In genomic region chr13:50149932-50150331, GRCh38 we compare ENCODE assay signal across 15 cellular contexts.
DNase-seq lines count a peak whose midpoint lies in the region; ATAC-seq and TF ChIP-seq lines count a peak whose summit lies in the region.
"Had no signal": no experiment of that assay in that cellular context is flagged by ENCODE, and none has a peak within 500 bp of the region (broad histone marks: within the 10 kb centered on the region; RNA-seq: fewer than 3 reads in every experiment).

No MANE protein-coding gene starts in this region.

- H3K27me3 ChIP-seq in DND-41 (ENCODE audit: insufficient read depth, low read length, poor library complexity), result no peaks in the 10 kb centered on the region
- no peaks in the 10 kb centered on the region for H3K27me3 ChIP-seq in right lobe of liver

- no peaks in the 10 kb centered on the region for H3K9me3 Mint-ChIP-seq in chondrocyte (ENCODE audit: low read depth)
- no peaks in the 10 kb centered on the region for H3K9me3 Mint-ChIP-seq in activated T-helper 2 cell treated with anti-CD3 and anti-CD28 coated beads, Interferon-gamma antibody, Interleukin-2, Interleukin-4, amounts not matched to agents 10 μg/mL and 5 μg/mL and 100 μg/mL, durations not matched to agents 14 hours and 24 hours and 36 hours
- H3K9me3 Mint-ChIP-seq: activated naive CD8-positive, alpha-beta T cell treated with anti-CD3 and anti-CD28 coated beads, Interleukin-2, amount 50 U/mL, for 24 hours; nephron progenitor cell; stimulated activated naive CD8-positive, alpha-beta T cell treated with anti-CD3 and anti-CD28 coated beads, Interleukin-15, Interleukin-2, amounts not matched to agents 100 ng/mL and 50 ng/mL, for 24 hours had no signal

- TF ChIP-seq CTCF in DND-41 (IDR thresholded peaks at IDR 0.05; ENCODE audit: borderline replicate concordance, extremely low read depth, low read length, poor library complexity, severe bottlenecking), result no peak
- no peak for TF ChIP-seq CTCF in VCaP (conservative IDR thresholded peaks at IDR 0.05)
- no peak for TF ChIP-seq CTCF in right lobe of liver (IDR thresholded peaks at IDR 0.05)
- TF ChIP-seq CTCF in chondrocyte (IDR thresholded peaks at IDR 0.05), result no peak

- ATAC-seq in DND-41 (ENCODE audit: insufficient read depth, low read depth), result no peak
- peak; percentile 94 to 98 (median 97) for ATAC-seq in right lobe of liver
- no peak for ATAC-seq in HG03457 (IDR thresholded peaks at IDR 0.05; ENCODE audit: unreplicated experiment)
- ATAC-seq: activated naive CD8-positive, alpha-beta T cell treated with anti-CD3 and anti-CD28 coated beads, Interleukin-2, amount 50 U/mL, for 24 hours; esophagus mucosa had no signal

- H4K20me1 ChIP-seq in DND-41 (ENCODE audit: insufficient read depth, low read length), result no peaks in the 10 kb centered on the region

- H3K4me2 ChIP-seq in DND-41 (ENCODE audit: insufficient read depth, low read length), result no peak overlapping the region

- H3K27me3 Mint-ChIP-seq in chondrocyte (ENCODE audit: low read depth), result no peaks in the 10 kb centered on the region
- H3K27me3 Mint-ChIP-seq in activated T-helper 2 cell treated with anti-CD3 and anti-CD28 coated beads, Interferon-gamma antibody, Interleukin-2, Interleukin-4, amounts not matched to agents 10 μg/mL and 5 μg/mL and 100 μg/mL, durations not matched to agents 14 hours and 24 hours and 36 hours (ENCODE audit: low read depth), result peaks cover 74% of the 10 kb centered on the region
- H3K27me3 Mint-ChIP-seq: stimulated activated naive CD8-positive, alpha-beta T cell treated with anti-CD3 and anti-CD28 coated beads, Interleukin-15, Interleukin-2, amounts not matched to agents 100 ng/mL and 50 ng/mL, for 24 hours had no signal

- H3K9me3 ChIP-seq in DND-41 (ENCODE audit: insufficient read depth, low read length, severe bottlenecking) (no peaks in the 10 kb centered on the region), right lobe of liver (no peaks in the 10 kb centered on the region)

- peaks cover 19% of the 10 kb centered on the region for H3K4me1 Mint-ChIP-seq in chondrocyte (ENCODE audit: low read depth)
- H3K4me1 Mint-ChIP-seq in activated T-helper 2 cell treated with anti-CD3 and anti-CD28 coated beads, Interferon-gamma antibody, Interleukin-2, Interleukin-4, amounts not matched to agents 10 μg/mL and 5 μg/mL and 100 μg/mL, durations not matched to agents 14 hours and 24 hours and 36 hours (ENCODE audit: low read depth), result peaks cover 7% of the 10 kb centered on the region

- H3K79me2 ChIP-seq in DND-41 (ENCODE audit: insufficient read depth, low read length), result no peaks in the 10 kb centered on the region

- no peak overlapping the region for H3K9ac ChIP-seq in DND-41 (ENCODE audit: low read depth, low read length)

- H3K27ac ChIP-seq in DND-41 (ENCODE audit: low read length) (no peak overlapping the region), VCaP (peak overlapping the region; percentile 93), right lobe of liver (no peak overlapping the region)
- H3K27ac ChIP-seq: coronary artery had no signal

- no peaks in the 10 kb centered on the region for H3K36me3 Mint-ChIP-seq in chondrocyte (ENCODE audit: low read depth)
- no peaks in the 10 kb centered on the region for H3K36me3 Mint-ChIP-seq in activated T-helper 2 cell treated with anti-CD3 and anti-CD28 coated beads, Interferon-gamma antibody, Interleukin-2, Interleukin-4, amounts not matched to agents 10 μg/mL and 5 μg/mL and 100 μg/mL, durations not matched to agents 14 hours and 24 hours and 36 hours (ENCODE audit: low read depth)

- DNase-seq in DND-41 (no peak), NCI-H1105 treated with DMSO at 0.1 percent for 48 hours (lab: John Stamatoyannopoulos, UW) (peak; percentile 37), right lobe of liver (peak; percentile 45 to 90 (median 63)), chondrocyte (ENCODE audit: low spot score) (no peak)
- DNase-seq in activated CD8-positive, alpha-beta memory T cell treated with anti-CD3 and anti-CD28 coated beads, Interleukin-2, amount 50 U/mL, for 48 hours, result no peak
- DNase-seq in activated T-helper 2 cell treated with anti-CD3 and anti-CD28 coated beads, Interferon-gamma antibody, Interleukin-2, Interleukin-4, amounts not matched to agents 10 μg/mL and 5 μg/mL and 100 μg/mL, durations not matched to agents 14 hours and 24 hours and 36 hours (ENCODE audit: low spot score), result no peak
- DNase-seq: activated naive CD8-positive, alpha-beta T cell treated with anti-CD3 and anti-CD28 coated beads, Interleukin-2, amount 50 U/mL, for 24 hours; NCI-H1694; nephron progenitor cell; SW 1271 had no signal

- H3K36me3 ChIP-seq in DND-41 (ENCODE audit: insufficient read depth, low read length) (no peaks in the 10 kb centered on the region), right lobe of liver (no peaks in the 10 kb centered on the region)

- intact Hi-C loops in right lobe of liver (cut with DNase I), result no loop called here
- intact Hi-C loops in activated T-helper 2 cell treated with anti-CD3 and anti-CD28 coated beads, Interferon-gamma antibody, Interleukin-2, Interleukin-4, amounts not matched to agents 10 μg/mL and 5 μg/mL and 100 μg/mL, durations not matched to agents 14 hours and 24 hours and 36 hours (cut with micrococcal nuclease), result no loop called here

- H3K4me1 ChIP-seq in DND-41 (ENCODE audit: insufficient read depth, low read length) (peaks cover 44% of the 10 kb centered on the region), right lobe of liver (no peaks in the 10 kb centered on the region)

- 0 out of 2 replicates have a peak overlapping the region, but pooled peaks have one; percentile 21 for H2AFZ ChIP-seq in DND-41 (ENCODE audit: low read depth, low read length)

- no peak overlapping the region for H3K4me3 Mint-ChIP-seq in chondrocyte (ENCODE audit: unreplicated experiment)
- H3K4me3 Mint-ChIP-seq in activated T-helper 2 cell treated with anti-CD3 and anti-CD28 coated beads, Interferon-gamma antibody, Interleukin-2, Interleukin-4, amounts not matched to agents 10 μg/mL and 5 μg/mL and 100 μg/mL, durations not matched to agents 14 hours and 24 hours and 36 hours (ENCODE audit: low read depth), result no peak overlapping the region
- H3K4me3 Mint-ChIP-seq: activated naive CD8-positive, alpha-beta T cell treated with anti-CD3 and anti-CD28 coated beads, Interleukin-2, amount 50 U/mL, for 24 hours; nephron progenitor cell; stimulated activated naive CD8-positive, alpha-beta T cell treated with anti-CD3 and anti-CD28 coated beads, Interleukin-15, Interleukin-2, amounts not matched to agents 100 ng/mL and 50 ng/mL, for 24 hours had no signal

- no peak for TF ChIP-seq POLR2A in right lobe of liver (IDR thresholded peaks at IDR 0.05)

- 100% methylated on average over 1 of the region's 1 CpG for WGBS in right lobe of liver (ENCODE audit: insufficient coverage, low coverage, low lambda C conversion rate, missing lambda C conversion rate)

- H3K4me3 ChIP-seq in DND-41 (ENCODE audit: low read depth in 1 of 2, low read length in 2 of 2) (no peak overlapping the region), right lobe of liver (no peak overlapping the region)
- H3K4me3 ChIP-seq: coronary artery had no signal

- no peak overlapping the region for H3K27ac Mint-ChIP-seq in chondrocyte (ENCODE audit: unreplicated experiment)
- H3K27ac Mint-ChIP-seq in activated T-helper 2 cell treated with anti-CD3 and anti-CD28 coated beads, Interferon-gamma antibody, Interleukin-2, Interleukin-4, amounts not matched to agents 10 μg/mL and 5 μg/mL and 100 μg/mL, durations not matched to agents 14 hours and 24 hours and 36 hours, result no peak overlapping the region
- H3K27ac Mint-ChIP-seq: activated naive CD8-positive, alpha-beta T cell treated with anti-CD3 and anti-CD28 coated beads, Interleukin-2, amount 50 U/mL, for 24 hours; nephron progenitor cell; stimulated activated naive CD8-positive, alpha-beta T cell treated with anti-CD3 and anti-CD28 coated beads, Interleukin-15, Interleukin-2, amounts not matched to agents 100 ng/mL and 50 ng/mL, for 24 hours had no signal

Comparison
In these comparisons a context has a peak if more than half of its experiments do, and no peak if none do; other contexts are left out.
1. ATAC-seq: peak in right lobe of liver (4 of 4); none in DND-41 (single experiment) and HG03457 (single experiment).
2. DNase-seq: peak in NCI-H1105 treated with DMSO at 0.1 percent for 48 hours (single experiment) and right lobe of liver (3 of 3); none in DND-41 (single experiment), chondrocyte (single experiment), activated CD8-positive, alpha-beta memory T cell treated with anti-CD3 and anti-CD28 coated beads, Interleukin-2, amount 50 U/mL, for 48 hours (single experiment) and activated T-helper 2 cell treated with anti-CD3 and anti-CD28 coated beads, Interferon-gamma antibody, Interleukin-2, Interleukin-4, amounts not matched to agents 10 μg/mL and 5 μg/mL and 100 μg/mL, durations not matched to agents 14 hours and 24 hours and 36 hours (single experiment).